In the genomic region with DNA sequence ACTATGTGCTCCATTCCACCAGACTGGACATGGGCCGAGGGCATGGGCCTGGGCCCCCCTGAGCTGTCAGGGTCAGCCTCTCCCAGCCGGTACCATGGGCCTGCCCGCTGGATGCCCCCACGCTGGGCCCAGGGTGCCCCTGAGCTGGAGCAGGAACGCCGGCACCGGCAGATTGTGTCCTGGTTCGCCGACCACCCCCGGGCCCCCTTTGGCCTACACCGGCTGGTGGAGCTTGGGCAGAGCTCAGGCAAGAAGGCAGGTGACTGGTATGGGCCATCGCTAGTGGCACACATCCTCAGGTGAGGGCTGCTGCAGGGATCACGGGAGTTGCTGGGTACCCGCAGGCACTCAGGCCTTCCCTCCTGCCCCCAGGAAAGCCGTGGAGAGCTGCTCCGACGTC, we compare ENCODE assay signal across 12 cellular contexts. TPM values are rescaled to one million over a fixed set of nuclear protein-coding genes. Genes with fewer than 3 reads are reported as not detected.
DNase-seq lines count a peak whose midpoint lies in the region; ATAC-seq and TF ChIP-seq lines count a peak whose summit lies in the region.
"Had no signal": no experiment of that assay in that cellular context is flagged by ENCODE, and none has a peak within 500 bp of the region (broad histone marks: within the 10 kb centered on the region; RNA-seq: fewer than 3 reads in every experiment).

No MANE protein-coding gene starts in this region.

- peak overlapping the region; percentile 82 for H3K27ac Mint-ChIP-seq in central memory CD8-positive, alpha-beta T cell (ENCODE audit: low read depth)
- H3K27ac Mint-ChIP-seq in CD8-positive, alpha-beta T cell, result no peak overlapping the region
- H3K27ac Mint-ChIP-seq: CD4-positive, alpha-beta T cell had no signal

- no peak for ATAC-seq in central memory CD8-positive, alpha-beta T cell (replicated peaks; ENCODE audit: extremely low read depth, poor library complexity, severe bottlenecking)
- no peak for ATAC-seq in CD8-positive, alpha-beta T cell

- POLR2A ChIA-PET in CD8-positive, alpha-beta T cell (lab: Charles Lee), result interaction anchor here (1.2 kb wide), 1 partner anchor 98 kb away, joined by 3 read pairs; no protein-coding TSS in a partner anchor

- no peak overlapping the region for H3K4me3 Mint-ChIP-seq in central memory CD8-positive, alpha-beta T cell
- H3K4me3 Mint-ChIP-seq in CD8-positive, alpha-beta T cell, result no peak overlapping the region
- H3K4me3 Mint-ChIP-seq: CD4-positive, alpha-beta T cell had no signal

- H3K36me3 ChIP-seq in H7 (replicated peaks; ENCODE audit: control insufficient read depth, insufficient read depth, low read length), result peaks cover 16% of the 10 kb centered on the region
- peaks cover 33% of the 10 kb centered on the region for H3K36me3 ChIP-seq in CD8-positive, alpha-beta T cell (ENCODE audit: insufficient read depth, low read length)

- no peaks in the 10 kb centered on the region for H3K9me3 Mint-ChIP-seq in central memory CD8-positive, alpha-beta T cell
- no peaks in the 10 kb centered on the region for H3K9me3 Mint-ChIP-seq in CD8-positive, alpha-beta T cell
- H3K9me3 Mint-ChIP-seq: CD4-positive, alpha-beta T cell had no signal

- no peak overlapping the region for H3K4me3 ChIP-seq in H7 (ENCODE audit: insufficient read depth, low read depth, low read length)
- H3K4me3 ChIP-seq in CD8-positive, alpha-beta T cell (ENCODE audit: low read depth, low read length), result no peak overlapping the region

- H3K9me3 ChIP-seq in CD8-positive, alpha-beta T cell (ENCODE audit: low read length), result no peaks in the 10 kb centered on the region

- peaks cover 40% of the 10 kb centered on the region for H3K4me1 ChIP-seq in CD8-positive, alpha-beta T cell (ENCODE audit: insufficient read depth, low read length)

- CTCF ChIA-PET in CD8-positive, alpha-beta T cell (lab: Charles Lee), result interaction anchor here (0.5 to 1.1 kb wide), 3 partner anchors 22 to 171 kb away, joined by 3 read pairs; partner anchors contain the start of gene DNM2

- no peak for TF ChIP-seq CTCF in CD8-positive, alpha-beta T cell (IDR thresholded peaks at IDR 0.05)

- no peaks in the 10 kb centered on the region for H3K27me3 Mint-ChIP-seq in central memory CD8-positive, alpha-beta T cell
- H3K27me3 Mint-ChIP-seq in CD8-positive, alpha-beta T cell (ENCODE audit: low read depth), result no peaks in the 10 kb centered on the region
- H3K27me3 Mint-ChIP-seq: CD4-positive, alpha-beta T cell had no signal

- no peak overlapping the region for H3K27ac ChIP-seq in CD8-positive, alpha-beta T cell (ENCODE audit: low read depth, low read length)

- peaks cover 49% of the 10 kb centered on the region for H3K36me3 Mint-ChIP-seq in central memory CD8-positive, alpha-beta T cell (ENCODE audit: insufficient read depth)
- peaks cover 46% of the 10 kb centered on the region for H3K36me3 Mint-ChIP-seq in CD8-positive, alpha-beta T cell

- DNase-seq in H7 (peak; percentile 27), activated gamma-delta T cell (lab: John Stamatoyannopoulos, UW) (no peak)
- no peak for DNase-seq in central memory CD8-positive, alpha-beta T cell (ENCODE audit: low spot score in 2 of 2)
- DNase-seq in CD8-positive, alpha-beta T cell, result no peak
- DNase-seq: AML-193; CD4-positive, alpha-beta T cell; DND-41; GDM1; NCI-H1436; NCI-H2029 treated with DMSO at 0.1 percent for 48 hours; NCI-H510A had no signal

- no peaks in the 10 kb centered on the region for H3K27me3 ChIP-seq in H7 (ENCODE audit: control insufficient read depth, insufficient read depth, low read length)
- no peaks in the 10 kb centered on the region for H3K27me3 ChIP-seq in CD8-positive, alpha-beta T cell (ENCODE audit: insufficient read depth, low read length)

- intact Hi-C loops in CD8-positive, alpha-beta T cell (cut with DNase I, micrococcal nuclease), result no loop called here

- peaks cover 8% of the 10 kb centered on the region for H3K4me1 Mint-ChIP-seq in central memory CD8-positive, alpha-beta T cell
- peaks cover 29% of the 10 kb centered on the region for H3K4me1 Mint-ChIP-seq in CD8-positive, alpha-beta T cell (ENCODE audit: low read depth)

RNA-seq across cellular contexts. Expression of gene ATG4D, which starts 3.1 kb away (rescaled TPM):
- total RNA-seq in H7 (2014; rRNA removed; shearing (Covaris generic)), result 95.6 and 105 TPM in 2 replicates
- total RNA-seq in CD8-positive, alpha-beta T cell, result 10 to 100 TPM; 82.0 to 91.1 TPM

RNA-seq across cellular contexts. Expression of gene KRI1, which starts 19.0 kb away (rescaled TPM):
- 19.3 and 21.6 TPM in 2 replicates for total RNA-seq in H7 (2014; rRNA removed; shearing (Covaris generic))
- total RNA-seq in CD8-positive, alpha-beta T cell, result 10 to 100 TPM; 29.8 to 33.9 TPM

RNA-seq across cellular contexts. Expression of gene CDKN2D, which starts 22.0 kb away (rescaled TPM):
- total RNA-seq in H7 (2014; rRNA removed; shearing (Covaris generic)), result 4.7 and 5.6 TPM in 2 replicates
- total RNA-seq in CD8-positive, alpha-beta T cell, result 10 to 100 TPM; 58.5 to 61.3 TPM

RNA-seq across cellular contexts. Expression of gene S1PR5, which starts 29.6 kb away (rescaled TPM):
- 14.7 and 16.1 TPM in 2 replicates for total RNA-seq in H7 (2014; rRNA removed; shearing (Covaris generic))
- 10 to 100 TPM; 21.6 to 22.5 TPM for total RNA-seq in CD8-positive, alpha-beta T cell
- total RNA-seq: RPMI7951 had no signal

RNA-seq across cellular contexts. Expression of gene AP1M2, which starts 40.3 kb away (rescaled TPM):
- total RNA-seq in H7 (2014; rRNA removed; shearing (Covaris generic)), result 16.4 and 23.7 TPM in 2 replicates
- total RNA-seq in CD8-positive, alpha-beta T cell, result not detected
